In the genomic region with DNA sequence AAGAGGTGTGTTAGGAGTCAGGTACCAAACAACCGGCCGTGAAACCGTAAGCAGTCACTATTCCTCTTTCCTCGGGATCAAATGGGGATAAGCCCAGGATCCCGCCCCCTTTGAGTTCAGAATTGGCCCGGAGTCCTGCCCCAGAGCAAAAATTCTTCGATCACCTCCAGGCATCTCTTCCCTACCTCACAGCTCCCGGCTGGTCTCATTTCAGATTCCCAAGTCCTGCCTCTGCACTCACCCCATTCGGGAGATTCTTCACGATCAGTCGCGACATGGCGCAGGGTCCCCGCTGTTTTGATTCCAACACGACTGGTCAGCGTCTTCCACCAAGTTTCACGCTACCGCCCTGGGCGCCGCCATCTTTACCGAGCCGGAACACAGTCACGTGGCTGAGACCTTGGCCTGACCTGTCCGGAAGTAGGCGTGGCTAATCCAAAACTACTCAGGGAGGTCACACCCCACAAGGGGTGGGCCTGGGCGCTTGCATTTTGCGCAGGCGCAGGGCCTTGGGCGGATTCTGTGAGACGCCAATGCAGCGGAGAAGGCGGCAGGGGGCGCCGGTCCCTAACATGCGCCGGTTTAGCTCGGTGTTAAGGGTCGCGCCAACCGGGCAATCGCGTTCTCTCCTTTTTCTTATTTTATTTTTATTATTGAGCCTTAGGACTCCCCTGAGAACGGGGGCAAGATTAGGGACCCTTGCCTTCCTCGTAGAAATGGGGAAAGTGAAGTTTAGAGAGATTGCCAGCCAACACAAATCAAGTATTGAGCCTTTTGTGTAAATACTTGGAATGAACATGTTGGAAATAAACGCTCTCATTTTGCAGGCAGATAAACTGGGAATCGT, we compare ENCODE assay signal across 8 cellular contexts. TPM values are rescaled to one million over a fixed set of nuclear protein-coding genes. Genes with fewer than 3 reads are reported as not detected.
DNase-seq lines count a peak whose midpoint lies in the region; ATAC-seq and TF ChIP-seq lines count a peak whose summit lies in the region.

A gene with protein sequence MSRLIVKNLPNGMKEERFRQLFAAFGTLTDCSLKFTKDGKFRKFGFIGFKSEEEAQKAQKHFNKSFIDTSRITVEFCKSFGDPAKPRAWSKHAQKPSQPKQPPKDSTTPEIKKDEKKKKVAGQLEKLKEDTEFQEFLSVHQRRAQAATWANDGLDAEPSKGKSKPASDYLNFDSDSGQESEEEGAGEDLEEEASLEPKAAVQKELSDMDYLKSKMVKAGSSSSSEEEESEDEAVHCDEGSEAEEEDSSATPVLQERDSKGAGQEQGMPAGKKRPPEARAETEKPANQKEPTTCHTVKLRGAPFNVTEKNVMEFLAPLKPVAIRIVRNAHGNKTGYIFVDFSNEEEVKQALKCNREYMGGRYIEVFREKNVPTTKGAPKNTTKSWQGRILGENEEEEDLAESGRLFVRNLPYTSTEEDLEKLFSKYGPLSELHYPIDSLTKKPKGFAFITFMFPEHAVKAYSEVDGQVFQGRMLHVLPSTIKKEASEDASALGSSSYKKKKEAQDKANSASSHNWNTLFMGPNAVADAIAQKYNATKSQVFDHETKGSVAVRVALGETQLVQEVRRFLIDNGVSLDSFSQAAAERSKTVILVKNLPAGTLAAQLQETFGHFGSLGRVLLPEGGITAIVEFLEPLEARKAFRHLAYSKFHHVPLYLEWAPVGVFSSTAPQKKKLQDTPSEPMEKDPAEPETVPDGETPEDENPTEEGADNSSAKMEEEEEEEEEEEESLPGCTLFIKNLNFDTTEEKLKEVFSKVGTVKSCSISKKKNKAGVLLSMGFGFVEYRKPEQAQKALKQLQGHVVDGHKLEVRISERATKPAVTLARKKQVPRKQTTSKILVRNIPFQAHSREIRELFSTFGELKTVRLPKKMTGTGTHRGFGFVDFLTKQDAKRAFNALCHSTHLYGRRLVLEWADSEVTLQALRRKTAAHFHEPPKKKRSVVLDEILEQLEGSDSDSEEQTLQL (minus strand): TSS at position 375 of the 847 bp plus-strand sequence. CDS start 98 bp downstream, at position 277.

- H3K4me1 Mint-ChIP-seq in activated naive CD4-positive, alpha-beta T cell treated with anti-CD3 and anti-CD28 coated beads, Interleukin-2, amount 50 U/mL, for 24 hours: peaks cover 51% of the 10 kb centered on the region

- WGBS in suprapubic skin: under 1% methylated on average over 46 of the region's 46 CpGs

- H3K36me3 ChIP-seq in suprapubic skin: peaks cover 15% of the 10 kb centered on the region

- peak within 1 kb of the TSS; percentile 36 for H3K27ac ChIP-seq in suprapubic skin

- peaks cover 21% of the 10 kb centered on the region for H3K4me1 ChIP-seq in suprapubic skin

- no peak for TF ChIP-seq EP300 in suprapubic skin (IDR thresholded peaks at IDR 0.05)

- H3K27me3 ChIP-seq in suprapubic skin: no peaks in the 10 kb centered on the region

- peak; percentile 80 to 96 for TF ChIP-seq CTCF in suprapubic skin (IDR thresholded peaks at IDR 0.05)

- no peaks in the 10 kb centered on the region for H3K9me3 ChIP-seq in suprapubic skin

- TF ChIP-seq POLR2A in GM10847 (IDR thresholded peaks at IDR 0.05; ENCODE audit: extremely low read depth, insufficient read length) (peak; percentile 67), suprapubic skin (IDR thresholded peaks at IDR 0.05) (peak in 1 of 2 donors; percentile 40)

- peak within 1 kb of the TSS; percentile 100 for H3K4me3 Mint-ChIP-seq in activated naive CD4-positive, alpha-beta T cell treated with anti-CD3 and anti-CD28 coated beads, Interleukin-2, amount 50 U/mL, for 24 hours

- H3K36me3 Mint-ChIP-seq in activated naive CD4-positive, alpha-beta T cell treated with anti-CD3 and anti-CD28 coated beads, Interleukin-2, amount 50 U/mL, for 24 hours: peaks cover 18% of the 10 kb centered on the region

- H3K9me3 Mint-ChIP-seq in activated naive CD4-positive, alpha-beta T cell treated with anti-CD3 and anti-CD28 coated beads, Interleukin-2, amount 50 U/mL, for 24 hours: no peaks in the 10 kb centered on the region

- peak within 1 kb of the TSS; percentile 97 for H3K27ac Mint-ChIP-seq in activated naive CD4-positive, alpha-beta T cell treated with anti-CD3 and anti-CD28 coated beads, Interleukin-2, amount 50 U/mL, for 24 hours

- peak within 1 kb of the TSS; percentile 88 for H3K4me3 ChIP-seq in suprapubic skin

- peak; percentile 86 for ATAC-seq in HG02610 (IDR thresholded peaks at IDR 0.05; ENCODE audit: unreplicated experiment)
- ATAC-seq in SK-N-SH treated with all-trans-retinoic acid at 6 μM for 48 hours: peak; percentile 99

- no peaks in the 10 kb centered on the region for H3K27me3 Mint-ChIP-seq in activated naive CD4-positive, alpha-beta T cell treated with anti-CD3 and anti-CD28 coated beads, Interleukin-2, amount 50 U/mL, for 24 hours

- peak; percentile 95 for DNase-seq in NCI-H1092 (lab: John Stamatoyannopoulos, UW)
- DNase-seq in globus pallidus (ENCODE audit: low spot score): peak; percentile 98
- DNase-seq in nucleus accumbens (lab: John Stamatoyannopoulos, UW): peak; percentile 85 to 99 (median 97)
- peak; percentile 97 to 98 for DNase-seq in suprapubic skin (ENCODE audit: low spot score in 2 of 2)

TF ChIP-seq in SK-N-SH treated with all-trans-retinoic acid at 6 μM for 48 hours, 23 proteins besides CTCF, POLR2A, EP300 and RAD21:
- TF ChIP-seq TCF4 (CRISPR knock-in tag; IDR thresholded peaks at IDR 0.05; ENCODE audit: borderline replicate concordance) (no peak), SNAI2 (CRISPR knock-in tag; IDR thresholded peaks at IDR 0.05) (no peak), POU6F1 (CRISPR knock-in tag; IDR thresholded peaks at IDR 0.05; ENCODE audit: borderline replicate concordance, low read depth) (no peak), ZNF70 (CRISPR knock-in tag; IDR thresholded peaks at IDR 0.05) (no peak)

RNA-seq across cellular contexts. Expression of the gene that starts here (rescaled TPM):
- 10 to 100 TPM; 26.8 to 51.4 (median 28.2) TPM for total RNA-seq in suprapubic skin

Comparison
In these comparisons a context has a peak if more than half of its experiments do, and no peak if none do; other contexts are left out.
1. Peak in every context shown above with its lines: DNase-seq, ATAC-seq, H3K4me3 ChIP-seq and H3K27ac ChIP-seq.